In genomic region chr16:1870365-1871082, GRCh38 we compare ENCODE assay signal across 12 cellular contexts. TPM values are rescaled to one million over a fixed set of nuclear protein-coding genes. Genes with fewer than 3 reads are reported as not detected.
DNase-seq lines count a peak whose midpoint lies in the region; ATAC-seq, FAIRE-seq and TF ChIP-seq lines count a peak whose summit lies in the region.
"Had no signal": no experiment of that assay in that cellular context is flagged by ENCODE, and none has a peak within 500 bp of the region (broad histone marks: within the 10 kb centered on the region; RNA-seq: fewer than 3 reads in every experiment).

No MANE protein-coding gene starts in this region.

- no peak overlapping the region for H2BK5ac ChIP-seq in neuronal stem cell (ENCODE audit: low read length)

- H4K91ac ChIP-seq in neuronal stem cell (ENCODE audit: low read depth, low read length, poor library complexity) = no peak overlapping the region

- H3K36me3 ChIP-seq in bronchial epithelial cell (ENCODE audit: control insufficient read depth, insufficient read depth, low read length) = no peaks in the 10 kb centered on the region
- H3K36me3 ChIP-seq in lung (ENCODE audit: control insufficient read depth in 2 of 2, insufficient read depth in 2 of 2, low read length in 2 of 2) = no peaks in the 10 kb centered on the region
- no peaks in the 10 kb centered on the region for H3K36me3 ChIP-seq in neuronal stem cell (replicated peaks in 1 of 2; ENCODE audit: control insufficient read depth in 2 of 2, insufficient read depth in 2 of 2, low read length in 2 of 2)
- no peaks in the 10 kb centered on the region for H3K36me3 ChIP-seq in endodermal cell (ENCODE audit: control insufficient read depth, insufficient read depth, low read length)

- H3K4me3 Mint-ChIP-seq in activated T-cell treated with anti-CD3 and anti-CD28 coated beads, Interleukin-2, amount 50 U/mL, for 24 hours = no peak overlapping the region
- H3K4me3 Mint-ChIP-seq in endodermal cell = no peak overlapping the region

- no peak overlapping the region for H2AK5ac ChIP-seq in neuronal stem cell (ENCODE audit: low read depth, low read length)

- 42 to 51% methylated on average over 9 of the region's 9 CpGs for WGBS in lung, 2 donors
- WGBS in neuronal stem cell (ENCODE audit: extremely low coverage in 2 of 2, insufficient read length in 2 of 2, insufficient replicate concordance in 1 of 2), 2 donors = no CpG with 5 or more reads among the region's 9 CpGs
- WGBS in endodermal cell (ENCODE audit: insufficient coverage in 1 of 2, insufficient read length in 1 of 2), 2 experiments = 63 to 76% methylated on average over 5 to 9 of the region's 9 CpGs

- H3K9me3 ChIP-seq in lung (ENCODE audit: control insufficient read depth in 2 of 2, insufficient read depth in 1 of 2, low read length in 1 of 2) (peaks cover 0 to 4% of the 10 kb centered on the region in 2 donors), neuronal stem cell (replicated peaks in 1 of 2; ENCODE audit: control insufficient read depth in 2 of 2, insufficient read depth in 1 of 2, low read depth in 1 of 2, low read length in 2 of 2) (no peaks in the 10 kb centered on the region), endodermal cell (ENCODE audit: control insufficient read depth, low read length) (no peaks in the 10 kb centered on the region)
- H3K9me3 ChIP-seq: Caco-2 had no signal

- H2BK12ac ChIP-seq in neuronal stem cell (ENCODE audit: low read length) = no peak overlapping the region

- H2BK120ac ChIP-seq in neuronal stem cell (ENCODE audit: low read depth, low read length) = no peak overlapping the region

- peaks cover 22% of the 10 kb centered on the region for H3K27me3 Mint-ChIP-seq in activated T-cell treated with anti-CD3 and anti-CD28 coated beads, Interleukin-2, amount 50 U/mL, for 24 hours
- peaks cover 44% of the 10 kb centered on the region for H3K27me3 Mint-ChIP-seq in endodermal cell (ENCODE audit: insufficient read depth)

- no peak overlapping the region for H3K4me3 ChIP-seq in bronchial epithelial cell (ENCODE audit: low read depth, low read length)
- no peak overlapping the region for H3K4me3 ChIP-seq in lung
- no peak overlapping the region for H3K4me3 ChIP-seq in neuronal stem cell (ENCODE audit: low read length in 2 of 2)
- no peak overlapping the region for H3K4me3 ChIP-seq in endodermal cell (ENCODE audit: low read length)

- H3K27me3 ChIP-seq in bronchial epithelial cell (ENCODE audit: control insufficient read depth, insufficient read depth, low read length) (peaks cover 2% of the 10 kb centered on the region), lung (ENCODE audit: control insufficient read depth, insufficient read depth) (no peaks in the 10 kb centered on the region), neuronal stem cell (ENCODE audit: control insufficient read depth in 3 of 3, insufficient read depth in 3 of 3, low read depth in 1 of 3, low read length in 3 of 3) (peaks cover 0 to 47% (median 13%) of the 10 kb centered on the region in 3 experiments), endodermal cell (ENCODE audit: control insufficient read depth, insufficient read depth, low read length, poor library complexity, severe bottlenecking) (peaks cover 37% of the 10 kb centered on the region)

- H3K27ac ChIP-seq in lung (ENCODE audit: low read depth in 1 of 2, low read length in 1 of 2) = no peak overlapping the region
- H3K27ac ChIP-seq in neuronal stem cell (replicated peaks; ENCODE audit: low read length) = no peak overlapping the region
- no peak overlapping the region for H3K27ac ChIP-seq in endodermal cell (ENCODE audit: low read depth, low read length)

- H3K23ac ChIP-seq in neuronal stem cell (ENCODE audit: low read depth, low read length, poor library complexity) = no peak overlapping the region

- no peak overlapping the region for H3K18ac ChIP-seq in neuronal stem cell (ENCODE audit: low read length)

- peaks cover 5% of the 10 kb centered on the region for H3K4me1 Mint-ChIP-seq in activated T-cell treated with anti-CD3 and anti-CD28 coated beads, Interleukin-2, amount 50 U/mL, for 24 hours (ENCODE audit: low read depth)
- no peaks in the 10 kb centered on the region for H3K4me1 Mint-ChIP-seq in endodermal cell

- H3K79me1 ChIP-seq in neuronal stem cell (ENCODE audit: low read depth, low read length) = no peaks in the 10 kb centered on the region

- no peak overlapping the region for H2AFZ ChIP-seq in neuronal stem cell (ENCODE audit: low read length)

- FAIRE-seq in bronchial epithelial cell (lab: Jason Lieb, UNC) = no peak

- peak; percentile 34 for ATAC-seq in lung (ENCODE audit: insufficient read depth, low FRiP score)

- H3K14ac ChIP-seq in neuronal stem cell (ENCODE audit: low read length) = no peak overlapping the region

- H3K27ac Mint-ChIP-seq in activated T-cell treated with anti-CD3 and anti-CD28 coated beads, Interleukin-2, amount 50 U/mL, for 24 hours = no peak overlapping the region
- no peak overlapping the region for H3K27ac Mint-ChIP-seq in endodermal cell

- H3K9ac ChIP-seq in neuronal stem cell (ENCODE audit: low read depth, low read length, poor library complexity) (no peak overlapping the region), endodermal cell (ENCODE audit: extremely low read depth, low read length, poor library complexity, severe bottlenecking) (no peak overlapping the region)

- no peak overlapping the region for H2BK15ac ChIP-seq in neuronal stem cell (ENCODE audit: low read length)

- no peaks in the 10 kb centered on the region for H3K36me3 Mint-ChIP-seq in activated T-cell treated with anti-CD3 and anti-CD28 coated beads, Interleukin-2, amount 50 U/mL, for 24 hours (ENCODE audit: low read depth)
- no peaks in the 10 kb centered on the region for H3K36me3 Mint-ChIP-seq in endodermal cell (ENCODE audit: low read depth)

- no peak overlapping the region for H3K4me2 ChIP-seq in neuronal stem cell (ENCODE audit: insufficient read depth, low read length, poor library complexity, severe bottlenecking)

- H4K8ac ChIP-seq in neuronal stem cell (ENCODE audit: low read depth, low read length) = no peak overlapping the region

- TF ChIP-seq CTCF in bronchial epithelial cell (IDR thresholded peaks at IDR 0.05; ENCODE audit: insufficient read depth, low read length, severe bottlenecking) = no peak
- no peak for TF ChIP-seq CTCF in lung (IDR thresholded peaks at IDR 0.05; ENCODE audit: control extremely low read depth, extremely low read depth)
- no peak for TF ChIP-seq CTCF in endodermal cell (conservative IDR thresholded peaks at IDR 0.05)

- no peak overlapping the region for H3K4ac ChIP-seq in neuronal stem cell (ENCODE audit: low read length)

- H3K9me3 Mint-ChIP-seq in activated T-cell treated with anti-CD3 and anti-CD28 coated beads, Interleukin-2, amount 50 U/mL, for 24 hours = no peaks in the 10 kb centered on the region
- H3K9me3 Mint-ChIP-seq in endodermal cell = peaks cover 4% of the 10 kb centered on the region

- DNase-seq in COLO668 (lab: John Stamatoyannopoulos, UW; ENCODE audit: unreplicated experiment) (peak; percentile 35), NCI-H2029 (lab: John Stamatoyannopoulos, UW) (peak; percentile 68), bronchial epithelial cell (ENCODE audit: low read depth) (peak; percentile 95), lung (ENCODE audit: low spot score) (peak; percentile 56), NCI-H524 treated with DMSO at 0.1 percent for 48 hours (lab: John Stamatoyannopoulos, UW) (no peak), neuronal stem cell (ENCODE audit: low spot score) (no peak), endodermal cell (no peak)
- no peak for DNase-seq in activated T-cell treated with anti-CD3 and anti-CD28 coated beads, Interleukin-2, amount 50 U/mL, for 24 hours
- DNase-seq: activated T-cell treated with anti-CD3 and anti-CD28 coated beads, Interleukin-2, amount 50 U/mL, for 48 hours; Caco-2; cortex of kidney; posterior cingulate gyrus had no signal

- no peaks in the 10 kb centered on the region for H3K4me1 ChIP-seq in lung (ENCODE audit: control insufficient read depth in 2 of 2, insufficient read depth in 2 of 2, low read length in 2 of 2)
- peaks cover 0 to 4% of the 10 kb centered on the region in 2 donors for H3K4me1 ChIP-seq in neuronal stem cell (ENCODE audit: control insufficient read depth in 2 of 2, insufficient read depth in 1 of 2, low read depth in 1 of 2, low read length in 2 of 2)
- H3K4me1 ChIP-seq in endodermal cell (ENCODE audit: control insufficient read depth, insufficient read depth, low read length) = no peaks in the 10 kb centered on the region
- H3K4me1 ChIP-seq: Caco-2 had no signal

RNA-seq across cellular contexts. Expression of gene MEIOB, which starts 1.4 kb away (rescaled TPM):
- 0.26 TPM in 1 of 2 replicates, not detected in the other for total RNA-seq in bronchial epithelial cell
- under 1 TPM in 1 of 2 donors, not detected in 1; 0.21 TPM for total RNA-seq in lung
- under 1 TPM in 1 of 2 donors, not detected in 1; 0.28 TPM for polyA plus RNA-seq in lung
- polyA plus RNA-seq in neuronal stem cell (2013, experiment 1 of 2) = 1.5 TPM
- polyA plus RNA-seq in neuronal stem cell (2013, experiment 2 of 2) = 1.8 TPM
- total RNA-seq in endodermal cell = not detected
- 0.46 TPM for polyA plus RNA-seq in endodermal cell (2013, experiment 1 of 2)
- polyA plus RNA-seq in endodermal cell (2013, experiment 2 of 2) = 0.41 TPM
- total RNA-seq: Caco-2 had no signal

RNA-seq across cellular contexts. Expression of gene FAHD1, which starts 43.5 kb away (rescaled TPM):
- total RNA-seq in bronchial epithelial cell (61.6 and 61.9 TPM in 2 replicates), lung (10 to 100 TPM; 24.5 to 26.8 TPM), endodermal cell (10 to 100 TPM; 16.6 to 16.9 TPM)
- 10 to 100 TPM; 17.2 to 32.1 TPM for polyA plus RNA-seq in lung
- polyA plus RNA-seq in neuronal stem cell (2013, experiment 1 of 2) = 17.0 TPM
- 16.9 TPM for polyA plus RNA-seq in neuronal stem cell (2013, experiment 2 of 2)
- 18.2 TPM for polyA plus RNA-seq in endodermal cell (2013, experiment 1 of 2)
- polyA plus RNA-seq in endodermal cell (2013, experiment 2 of 2) = 15.9 TPM

RNA-seq across cellular contexts. Expression of gene HAGH, which starts 43.9 kb away (rescaled TPM):
- 60.0 and 91.8 TPM in 2 replicates for total RNA-seq in bronchial epithelial cell
- 10 to 100 TPM; 51.2 to 69.3 TPM for total RNA-seq in lung
- polyA plus RNA-seq in lung = 10 to 100 TPM; 91.2 to 99.7 TPM
- 45.7 TPM for polyA plus RNA-seq in neuronal stem cell (2013, experiment 1 of 2)
- polyA plus RNA-seq in neuronal stem cell (2013, experiment 2 of 2) = 44.7 TPM
- 10 to 100 TPM; 47.8 to 52.9 TPM for total RNA-seq in endodermal cell
- 39.2 TPM for polyA plus RNA-seq in endodermal cell (2013, experiment 1 of 2)
- polyA plus RNA-seq in endodermal cell (2013, experiment 2 of 2) = 45.9 TPM

RNA-seq across cellular contexts. Expression of gene HS3ST6, which starts 47.7 kb away (rescaled TPM):
- total RNA-seq in bronchial epithelial cell (2.2 TPM in 1 of 2 replicates, not detected in the other), lung (1 to 10 TPM in 1 of 2 donors, under 1 TPM in 1; 0.40 to 5.9 TPM), endodermal cell (not detected)
- 1 to 10 TPM in 1 of 2 donors, under 1 TPM in 1; 0.71 to 2.1 TPM for polyA plus RNA-seq in lung
- 1.1 TPM for polyA plus RNA-seq in neuronal stem cell (2013, experiment 1 of 2)
- polyA plus RNA-seq in neuronal stem cell (2013, experiment 2 of 2) = 1.1 TPM
- polyA plus RNA-seq in endodermal cell (2013, experiment 1 of 2) = not detected
- polyA plus RNA-seq in endodermal cell (2013, experiment 2 of 2) = not detected
- total RNA-seq: Caco-2 had no signal

Comparison
In these comparisons a context has a peak if more than half of its experiments do, and no peak if none do; other contexts are left out.
1. DNase-seq: peak in COLO668 (single experiment), NCI-H2029 (single experiment), bronchial epithelial cell (single experiment) and lung (single experiment); none in NCI-H524 treated with DMSO at 0.1 percent for 48 hours (single experiment), neuronal stem cell (single experiment), activated T-cell treated with anti-CD3 and anti-CD28 coated beads, Interleukin-2, amount 50 U/mL, for 24 hours (single experiment) and endodermal cell (single experiment).